12 cellular contexts compared by ENCODE assay signal in genomic region chr13:96771501-96772367, GRCh38.
DNase-seq lines count a peak whose midpoint lies in the region; ATAC-seq and TF ChIP-seq lines count a peak whose summit lies in the region.
"Had no signal": no experiment of that assay in that cellular context is flagged by ENCODE, and none has a peak within 500 bp of the region (broad histone marks: within the 10 kb centered on the region; RNA-seq: fewer than 3 reads in every experiment).

No MANE protein-coding gene starts in this region.

- H3K9me3 ChIP-seq in CD8-positive, alpha-beta T cell (ENCODE audit: low read length), result no peaks in the 10 kb centered on the region

- no peaks in the 10 kb centered on the region for H3K27me3 ChIP-seq in CD8-positive, alpha-beta T cell (ENCODE audit: insufficient read depth, low read length)

- peak; percentile 16 for DNase-seq in GM13976 (ENCODE audit: low spot score)
- peak; percentile 79 for DNase-seq in RPMI8226
- no peak for DNase-seq in SHP77 treated with DMSO at 0.1 percent for 48 hours (lab: John Stamatoyannopoulos, UW)
- no peak for DNase-seq in dermis blood vessel endothelial cell
- DNase-seq in CD8-positive, alpha-beta T cell, result no peak
- no peak for DNase-seq in kidney glomerular epithelial cell (lab: John Stamatoyannopoulos, UW)
- DNase-seq: cerebellar nuclear complex, hypothalamus, NCI-H1048 had no signal

- CTCF ChIA-PET in CD8-positive, alpha-beta T cell (lab: Charles Lee), result no interaction called here

- H3K36me3 Mint-ChIP-seq in CD8-positive, alpha-beta T cell, result no peaks in the 10 kb centered on the region

- no peaks in the 10 kb centered on the region for H3K27me3 Mint-ChIP-seq in CD8-positive, alpha-beta T cell (ENCODE audit: low read depth)

- no peak overlapping the region for H3K4me3 Mint-ChIP-seq in CD8-positive, alpha-beta T cell
- H3K4me3 Mint-ChIP-seq: nephron had no signal

- no peaks in the 10 kb centered on the region for H3K4me1 Mint-ChIP-seq in CD8-positive, alpha-beta T cell (ENCODE audit: low read depth)

- no peaks in the 10 kb centered on the region for H3K36me3 ChIP-seq in CD8-positive, alpha-beta T cell (ENCODE audit: insufficient read depth, low read length)

- H3K4me1 ChIP-seq in CD8-positive, alpha-beta T cell (ENCODE audit: insufficient read depth, low read length), result no peaks in the 10 kb centered on the region

- POLR2A ChIA-PET in CD8-positive, alpha-beta T cell (lab: Charles Lee), result no interaction called here

- intact Hi-C loops in CD8-positive, alpha-beta T cell (cut with DNase I, micrococcal nuclease), result no loop called here

- H3K4me3 ChIP-seq in CD8-positive, alpha-beta T cell (ENCODE audit: low read depth, low read length), result no peak overlapping the region

- no peak for TF ChIP-seq CTCF in GM13976 (IDR thresholded peaks at IDR 0.05; ENCODE audit: borderline replicate concordance, control extremely low read depth, extremely low read depth, insufficient read depth, missing control alignments)
- no peak for TF ChIP-seq CTCF in CD8-positive, alpha-beta T cell (IDR thresholded peaks at IDR 0.05)

- in situ Hi-C loops in GM13976 (cut with MboI; ENCODE audit: low sequenced_read_pairs, unreplicated experiment), result no loop called here

- H3K9me3 Mint-ChIP-seq in CD8-positive, alpha-beta T cell, result peaks cover 11% of the 10 kb centered on the region

- peak; percentile 80 for ATAC-seq in GM19455 (IDR thresholded peaks at IDR 0.05; ENCODE audit: unreplicated experiment)
- peak; percentile 64 for ATAC-seq in HG03060 (IDR thresholded peaks at IDR 0.05; ENCODE audit: low read depth, unreplicated experiment)
- ATAC-seq in CD8-positive, alpha-beta T cell, result no peak

- H3K27ac Mint-ChIP-seq in CD8-positive, alpha-beta T cell, result no peak overlapping the region
- H3K27ac Mint-ChIP-seq: nephron had no signal

- H3K27ac ChIP-seq in CD8-positive, alpha-beta T cell (ENCODE audit: low read depth, low read length), result no peak overlapping the region

Comparison
In these comparisons a context has a peak if more than half of its experiments do, and no peak if none do; other contexts are left out.
1. DNase-seq: peak in GM13976 (single experiment) and RPMI8226 (single experiment); none in SHP77 treated with DMSO at 0.1 percent for 48 hours (single experiment), dermis blood vessel endothelial cell (single experiment), CD8-positive, alpha-beta T cell (0 of 7) and kidney glomerular epithelial cell (single experiment).